ENCODE assay signal across 23 cellular contexts in the genomic region with DNA sequence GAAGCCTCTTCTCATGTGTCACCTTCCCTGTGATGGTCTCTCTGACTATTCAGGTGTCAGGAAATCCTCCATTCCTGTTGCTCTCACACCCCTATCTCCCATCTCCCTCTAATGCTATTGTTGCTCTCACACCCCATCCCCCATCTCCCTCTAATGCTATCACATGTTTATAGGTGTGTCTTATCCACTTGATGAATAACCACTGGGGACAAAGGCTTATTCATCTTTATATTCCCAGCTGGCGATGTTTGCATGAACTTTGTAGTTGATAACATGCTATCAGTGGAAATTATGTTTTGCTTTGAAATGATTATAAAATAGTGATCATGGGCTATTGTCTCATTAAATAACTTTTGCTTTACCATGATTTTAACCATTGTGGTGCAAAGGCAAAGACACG.
DNase-seq lines count a peak whose midpoint lies in the region; ATAC-seq and TF ChIP-seq lines count a peak whose summit lies in the region.
"Had no signal": no experiment of that assay in that cellular context is flagged by ENCODE, and none has a peak within 500 bp of the region (broad histone marks: within the 10 kb centered on the region; RNA-seq: fewer than 3 reads in every experiment).

No MANE protein-coding gene starts in this region.

- no peaks in the 10 kb centered on the region for H3K9me3 ChIP-seq in hepatocyte (ENCODE audit: low read depth)

- no peak overlapping the region for H2AFZ ChIP-seq in hepatocyte

- no peak for TF ChIP-seq CTCF in hepatocyte (IDR thresholded peaks at IDR 0.05; ENCODE audit: poor library complexity)

- no peaks in the 10 kb centered on the region for H3K36me3 ChIP-seq in hepatocyte (replicated peaks; ENCODE audit: insufficient read depth, low read depth)

- 67% methylated on average over 2 of the region's 2 CpGs for WGBS in hepatocyte (ENCODE audit: low lambda C conversion rate, missing lambda C conversion rate)

- H3K9me2 ChIP-seq in hepatocyte (replicated peaks; ENCODE audit: insufficient read depth): no peaks in the 10 kb centered on the region

- no peaks in the 10 kb centered on the region for H3K27me3 ChIP-seq in hepatocyte

- no peaks in the 10 kb centered on the region for H4K20me1 ChIP-seq in hepatocyte (ENCODE audit: insufficient read depth, poor library complexity, severe bottlenecking)

- no peaks in the 10 kb centered on the region for H3K79me2 ChIP-seq in hepatocyte

- H3K4me2 ChIP-seq in hepatocyte: no peak overlapping the region

- no peak overlapping the region for H3K4me3 ChIP-seq in hepatocyte

- peak in 2 of 3 experiments; percentile 24 to 41 for DNase-seq in NCI-H1417 (lab: John Stamatoyannopoulos, UW)
- no peak for DNase-seq in NCI-H1417 treated with DMSO at 0.1 percent for 48 hours (lab: John Stamatoyannopoulos, UW)
- DNase-seq in NCI-H748 treated with DMSO at 0.1 percent for 48 hours (lab: John Stamatoyannopoulos, UW): peak; percentile 64
- DNase-seq in hepatocyte (ENCODE audit: low spot score): peak; percentile 17
- DNase-seq in DMS53 (lab: John Stamatoyannopoulos, UW): no peak
- DNase-seq: CD8-positive, alpha-beta T cell; DMS153; Kasumi-1; MV-4-11; NCI-H1105; NCI-H1694 treated with DMSO at 0.1 percent for 48 hours; NCI-H2081; NCI-H2171; NCI-H226; NCI-H510A; SHP77 had no signal

- H3K4me1 ChIP-seq in hepatocyte (ENCODE audit: insufficient read depth): no peaks in the 10 kb centered on the region

- ATAC-seq in HG02642 (IDR thresholded peaks at IDR 0.05; ENCODE audit: poor library complexity, unreplicated experiment) (no peak), GM21576 (IDR thresholded peaks at IDR 0.05; ENCODE audit: unreplicated experiment) (no peak)
- ATAC-seq: CD8-positive, alpha-beta T cell; HepG2; Panc1 had no signal

- peak overlapping the region; percentile 35 for H3K27ac ChIP-seq in hepatocyte
- H3K27ac ChIP-seq: 22Rv1, C4-2B, RWPE1 had no signal

Comparison
In these comparisons a context has a peak if more than half of its experiments do, and no peak if none do; other contexts are left out.
1. DNase-seq: peak in NCI-H1417 (2 of 3), NCI-H748 treated with DMSO at 0.1 percent for 48 hours (single experiment) and hepatocyte (single experiment); none in NCI-H1417 treated with DMSO at 0.1 percent for 48 hours (single experiment) and DMS53 (single experiment).